ENCODE assay signal across 23 cellular contexts in genomic region chr12:15474766-15475165, GRCh38.
"Had no signal": no experiment of that assay in that cellular context is flagged by ENCODE, and none has a peak within 500 bp of the region (broad histone marks: within the 10 kb centered on the region; RNA-seq: fewer than 3 reads in every experiment).

No MANE protein-coding gene starts in this region.

- H3K4me3 Mint-ChIP-seq: activated CD4-positive, alpha-beta memory T cell treated with anti-CD3 and anti-CD28 coated beads, Interleukin-2, amount 10 ng/mL, durations not matched to agents 7 days and 5 days; activated CD4-positive, alpha-beta T cell treated with anti-CD3 and anti-CD28 coated beads, Interleukin-2, amount 10 ng/mL, durations not matched to agents 24 days and 14 days; activated naive CD8-positive, alpha-beta T cell treated with anti-CD3 and anti-CD28 coated beads, Interleukin-2, amount 50 U/mL, for 24 hours; dendritic cell treated with granulocyte-macrophage colony-stimulating factor and Interleukin-4, amounts not matched to agents 40 ng/mL and 50 ng/mL, for 4 days; natural killer cell; stimulated activated memory B cell treated with anti-CD40 and anti-IgM and Interleukin-4, amounts not matched to agents 10 μg/mL and 1 μg/mL and 100 μg/mL, for 72 hours had no signal

- H3K4me1 ChIP-seq: left lung, sigmoid colon, stomach, uterus had no signal

- ATAC-seq: activated CD4-positive, CD25-positive, alpha-beta regulatory T cell treated with anti-CD3 and anti-CD28 coated beads, Interleukin-2, amount 50 U/mL, for 24 hours; activated naive CD8-positive, alpha-beta T cell treated with anti-CD3 and anti-CD28 coated beads, Interleukin-2, amount 50 U/mL, for 24 hours; left lung; natural killer cell had no signal

- H3K27ac ChIP-seq: cardiac muscle cell, left lung, sigmoid colon, stomach, uterus, VCaP had no signal

- H3K36me3 ChIP-seq: cardiac muscle cell, left lung, sigmoid colon, stomach, uterus had no signal

- H3K9me3 Mint-ChIP-seq: activated CD4-positive, alpha-beta memory T cell treated with anti-CD3 and anti-CD28 coated beads, Interleukin-2, amount 10 ng/mL, durations not matched to agents 7 days and 5 days; activated CD4-positive, alpha-beta T cell treated with anti-CD3 and anti-CD28 coated beads, Interleukin-2, amount 10 ng/mL, durations not matched to agents 24 days and 14 days; activated naive CD8-positive, alpha-beta T cell treated with anti-CD3 and anti-CD28 coated beads, Interleukin-2, amount 50 U/mL, for 24 hours; dendritic cell treated with granulocyte-macrophage colony-stimulating factor and Interleukin-4, amounts not matched to agents 40 ng/mL and 50 ng/mL, for 4 days; natural killer cell; stimulated activated memory B cell treated with anti-CD40 and anti-IgM and Interleukin-4, amounts not matched to agents 10 μg/mL and 1 μg/mL and 100 μg/mL, for 72 hours had no signal

- H3K9me3 ChIP-seq: left lung, sigmoid colon, stomach, uterus had no signal

- DNase-seq: activated CD4-positive, alpha-beta memory T cell treated with anti-CD3 and anti-CD28 coated beads, Interleukin-2, amount 10 ng/mL, durations not matched to agents 7 days and 5 days; activated CD4-positive, alpha-beta T cell treated with anti-CD3 and anti-CD28 coated beads, Interleukin-2, amount 10 ng/mL, durations not matched to agents 24 days and 14 days; activated effector memory CD4-positive, alpha-beta T cell treated with anti-CD3 and anti-CD28 coated beads, Interleukin-2, amount 50 U/mL, for 16 hours; activated naive CD4-positive, alpha-beta T cell treated with anti-CD3 and anti-CD28 coated beads, Interleukin-2, amount 50 U/mL, for 16 hours; activated naive CD8-positive, alpha-beta T cell treated with anti-CD3 and anti-CD28 coated beads, Interleukin-2, amount 50 U/mL, for 24 hours; effector CD8-positive, alpha-beta T cell; erythroblast; foreskin fibroblast; kidney glomerular epithelial cell; left lung; natural killer cell; retina; sigmoid colon; stimulated activated CD4-positive, alpha-beta T cell treated with anti-CD3 and anti-CD28 coated beads, Interleukin-15, amount 100 ng/mL, for 24 hours; stomach; trophoblast cell; uterus had no signal

- H3K4me1 Mint-ChIP-seq: activated CD4-positive, alpha-beta memory T cell treated with anti-CD3 and anti-CD28 coated beads, Interleukin-2, amount 10 ng/mL, durations not matched to agents 7 days and 5 days; activated CD4-positive, alpha-beta T cell treated with anti-CD3 and anti-CD28 coated beads, Interleukin-2, amount 10 ng/mL, durations not matched to agents 24 days and 14 days; activated naive CD8-positive, alpha-beta T cell treated with anti-CD3 and anti-CD28 coated beads, Interleukin-2, amount 50 U/mL, for 24 hours; natural killer cell; stimulated activated memory B cell treated with anti-CD40 and anti-IgM and Interleukin-4, amounts not matched to agents 10 μg/mL and 1 μg/mL and 100 μg/mL, for 72 hours had no signal

- H3K36me3 Mint-ChIP-seq: natural killer cell; stimulated activated memory B cell treated with anti-CD40 and anti-IgM and Interleukin-4, amounts not matched to agents 10 μg/mL and 1 μg/mL and 100 μg/mL, for 72 hours had no signal

- H3K27ac Mint-ChIP-seq: activated CD4-positive, alpha-beta memory T cell treated with anti-CD3 and anti-CD28 coated beads, Interleukin-2, amount 10 ng/mL, durations not matched to agents 7 days and 5 days; activated CD4-positive, alpha-beta T cell treated with anti-CD3 and anti-CD28 coated beads, Interleukin-2, amount 10 ng/mL, durations not matched to agents 24 days and 14 days; activated naive CD8-positive, alpha-beta T cell treated with anti-CD3 and anti-CD28 coated beads, Interleukin-2, amount 50 U/mL, for 24 hours; dendritic cell treated with granulocyte-macrophage colony-stimulating factor and Interleukin-4, amounts not matched to agents 40 ng/mL and 50 ng/mL, for 4 days; natural killer cell; stimulated activated memory B cell treated with anti-CD40 and anti-IgM and Interleukin-4, amounts not matched to agents 10 μg/mL and 1 μg/mL and 100 μg/mL, for 72 hours had no signal

- H3K4me3 ChIP-seq: cardiac muscle cell, left lung, sigmoid colon, smooth muscle cell, stomach, uterus had no signal
